In the genomic region with DNA sequence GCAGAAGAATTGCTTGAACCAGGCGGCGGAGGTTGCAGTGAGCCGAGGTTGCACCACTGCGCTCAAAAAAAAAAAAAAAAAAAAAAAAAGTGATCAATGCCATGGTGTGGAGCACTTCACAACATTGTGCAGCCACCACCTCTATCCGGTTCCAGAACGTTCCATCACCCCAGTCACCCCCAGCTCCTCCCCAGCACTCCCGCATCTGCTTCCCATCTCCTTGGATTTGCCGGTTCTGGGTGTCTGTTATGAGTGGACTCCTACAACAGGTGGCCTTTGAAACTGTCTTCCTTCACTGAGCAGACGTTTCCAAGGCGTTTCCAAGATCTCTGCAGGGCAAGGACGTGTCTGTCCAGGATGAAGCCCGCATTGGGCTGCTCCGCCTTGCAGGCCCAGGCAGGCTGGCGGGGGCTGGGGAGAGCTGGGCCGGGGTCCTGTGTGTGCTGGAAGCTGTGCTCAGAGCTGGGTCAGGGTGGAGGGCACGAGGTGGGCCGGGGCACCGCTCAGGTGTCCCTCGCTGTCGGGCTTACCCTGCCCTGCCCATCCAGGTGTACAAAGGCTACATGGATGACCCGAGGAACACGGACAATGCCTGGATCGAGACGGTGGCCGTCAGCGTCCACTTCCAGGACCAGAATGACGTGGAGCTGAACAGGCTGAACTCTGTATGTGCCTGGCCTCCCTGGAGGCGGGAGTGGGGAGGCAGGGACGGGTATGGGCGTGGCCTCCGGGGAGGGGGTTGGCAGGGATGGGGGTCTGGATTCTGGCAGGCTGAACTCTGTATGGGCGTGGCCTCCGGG, we compare ENCODE assay signal across 18 cellular contexts. TPM values are rescaled to one million over a fixed set of nuclear protein-coding genes. Genes with fewer than 3 reads are reported as not detected.
DNase-seq lines count a peak whose midpoint lies in the region; ATAC-seq, FAIRE-seq and TF ChIP-seq lines count a peak whose summit lies in the region.
"Had no signal": no experiment of that assay in that cellular context is flagged by ENCODE, and none has a peak within 500 bp of the region (broad histone marks: within the 10 kb centered on the region; RNA-seq: fewer than 3 reads in every experiment).

No MANE protein-coding gene starts in this region.

- no peak for FAIRE-seq in K562 (lab: Jason Lieb, UNC)
- FAIRE-seq: G401.6 had no signal

- no peak for ATAC-seq in K562
- ATAC-seq in lower lobe of right lung, result no peak
- no peak for ATAC-seq in upper lobe of right lung
- ATAC-seq in HG03095 (IDR thresholded peaks at IDR 0.05; ENCODE audit: unreplicated experiment), result no peak
- ATAC-seq: PC-3 had no signal

- H3K9me1 ChIP-seq in K562 (ENCODE audit: control insufficient read depth, insufficient read depth, low read length), result no peaks in the 10 kb centered on the region

- H3K27ac ChIP-seq in K562 (ENCODE audit: extremely low read depth, low read depth, low read length), result no peak overlapping the region
- H3K27ac ChIP-seq in lower lobe of right lung, result no peak overlapping the region
- no peak overlapping the region for H3K27ac ChIP-seq in upper lobe of right lung
- no peak overlapping the region for H3K27ac ChIP-seq in colonic mucosa
- H3K27ac ChIP-seq: BLaER1 treated with 17β-estradiol and CSF1 and Interleukin-3, amounts not matched to agents 10 nM and 100 nM; RWPE1 had no signal

- no peak overlapping the region for H3K4me2 ChIP-seq in K562 (ENCODE audit: insufficient read depth, low read length)

- WGBS in K562 (ENCODE audit: insufficient coverage, low coverage, missing lambda C conversion rate), result 5% methylated on average over 27 of the region's 33 CpGs

- TF ChIP-seq RAD21 in K562 (CRISPR knock-in tag; conservative IDR thresholded peaks at IDR 0.05 in 1 of 2, IDR thresholded peaks at IDR 0.05 in 1 of 2), result no peak

- peak; percentile 3 for DNase-seq in activated naive CD4-positive, alpha-beta T cell treated with anti-CD3 and anti-CD28 coated beads, Interleukin-2, amount 50 U/mL, for 16 hours
- no peak for DNase-seq in activated naive CD4-positive, alpha-beta T cell (lab: John Stamatoyannopoulos, UW)
- DNase-seq in K562 (ENCODE audit: extremely low read depth in 1 of 4, low spot score in 3 of 4) (no peak), lower lobe of right lung (peak; percentile 29), upper lobe of right lung (peak; percentile 52), colonic mucosa (no peak), DMS79 (lab: John Stamatoyannopoulos, UW) (no peak)
- DNase-seq: 8988T, DND-41, KG1, NCI-H1436, NCI-H2081, NCI-H774, PC-3 had no signal

- H3K4me3 ChIP-seq in K562, result no peak overlapping the region
- H3K4me3 ChIP-seq in lower lobe of right lung, result no peak overlapping the region
- no peak overlapping the region for H3K4me3 ChIP-seq in upper lobe of right lung
- no peak overlapping the region for H3K4me3 ChIP-seq in colonic mucosa
- H3K4me3 ChIP-seq: BLaER1 treated with 17β-estradiol and CSF1 and Interleukin-3, amounts not matched to agents 10 nM and 100 nM had no signal

- H3K4me1 ChIP-seq in K562 (replicated peaks in 1 of 2; ENCODE audit: control insufficient read depth in 2 of 2, insufficient read depth in 2 of 2, low read length in 2 of 2), result peaks cover 0 to 29% of the 10 kb centered on the region in 2 experiments; a peak in 1 of 5 replicates
- H3K4me1 ChIP-seq in lower lobe of right lung, result no peaks in the 10 kb centered on the region
- H3K4me1 ChIP-seq in upper lobe of right lung, result no peaks in the 10 kb centered on the region
- no peaks in the 10 kb centered on the region for H3K4me1 ChIP-seq in colonic mucosa

- H4K20me1 ChIP-seq in K562 (replicated peaks; ENCODE audit: control insufficient read depth, insufficient read depth, low read length), result peaks cover 9% of the 10 kb centered on the region; the same call in 1 of the 2 replicates

- peaks cover 19 to 87% of the 10 kb centered on the region in 2 experiments; a peak in 4 of 5 replicates for H3K27me3 ChIP-seq in K562 (ENCODE audit: control insufficient read depth in 2 of 2, insufficient read depth in 2 of 2, low read length in 2 of 2)
- no peaks in the 10 kb centered on the region for H3K27me3 ChIP-seq in lower lobe of right lung (ENCODE audit: low read depth)
- no peaks in the 10 kb centered on the region for H3K27me3 ChIP-seq in upper lobe of right lung
- H3K27me3 ChIP-seq in colonic mucosa, result no peaks in the 10 kb centered on the region
- H3K27me3 ChIP-seq: BLaER1 treated with 17β-estradiol and CSF1 and Interleukin-3, amounts not matched to agents 10 nM and 100 nM had no signal

- intact Hi-C loops in K562 (cut with micrococcal nuclease), result no loop called here
- intact Hi-C loops in lower lobe of right lung (cut with DNase I), result no loop called here
- intact Hi-C loops in upper lobe of right lung (cut with DNase I), result no loop called here
- intact Hi-C loops in colonic mucosa (cut with DNase I), result no loop called here

- H3K79me2 ChIP-seq in K562 (ENCODE audit: control insufficient read depth, insufficient read depth, low read length), result no peaks in the 10 kb centered on the region

- no peak for TF ChIP-seq CTCF in K562 (IDR thresholded peaks at IDR 0.05 in 2 of 3, conservative IDR thresholded peaks at IDR 0.05 in 1 of 3; ENCODE audit: insufficient read depth in 2 of 3, low read depth in 1 of 3, low read length in 3 of 3)
- TF ChIP-seq CTCF in lower lobe of right lung (IDR thresholded peaks at IDR 0.05), result no peak
- TF ChIP-seq CTCF in upper lobe of right lung (IDR thresholded peaks at IDR 0.05), result no peak
- TF ChIP-seq CTCF in colonic mucosa (IDR thresholded peaks at IDR 0.05), result no peak

- H3K9ac ChIP-seq in K562 (ENCODE audit: insufficient read depth in 1 of 2, low read depth in 2 of 2, low read length in 2 of 2) (no peak overlapping the region), colonic mucosa (ENCODE audit: low read depth in 2 of 2, low read length in 2 of 2) (no peak overlapping the region)
- H3K9ac ChIP-seq: BLaER1 treated with 17β-estradiol and CSF1 and Interleukin-3, amounts not matched to agents 10 nM and 100 nM had no signal

- BruUV-seq in K562 (replicated peaks; lab: Mats Ljungman, UMichigan), result no TSS peak

- CTCF ChIA-PET in K562 (lab: Yijun Ruan, JAX; ENCODE audit: low intra/inter-chr PET ratio), result no interaction called here

- TF ChIP-seq EP300 in K562 (IDR thresholded peaks at IDR 0.05; ENCODE audit: low read length), result no peak

- H2AFZ ChIP-seq in K562 (ENCODE audit: low read depth, low read length), result no peak overlapping the region

- H3K9me3 ChIP-seq in K562 (replicated peaks; ENCODE audit: control insufficient read depth, insufficient read depth, low read depth, low read length) (no peaks in the 10 kb centered on the region; the same call in 1 of the 2 replicates), lower lobe of right lung (no peaks in the 10 kb centered on the region), upper lobe of right lung (no peaks in the 10 kb centered on the region), colonic mucosa (no peaks in the 10 kb centered on the region)

- POLR2A ChIA-PET in K562 (lab: Yijun Ruan, JAX), result interaction anchor here (0.7 to 2.7 kb wide), 3 partner anchors 8 to 55 kb away, joined by 3 to 15 read pairs (median 3); no protein-coding TSS in a partner anchor

- in situ Hi-C loops in K562 (cut with MboI), result no loop called here

- no peak for TF ChIP-seq POLR2A in K562 (conservative IDR thresholded peaks at IDR 0.05)

- H3K36me3 ChIP-seq in K562 (ENCODE audit: control insufficient read depth, insufficient read depth, low read length) (no peaks in the 10 kb centered on the region), lower lobe of right lung (peaks cover 5% of the 10 kb centered on the region), upper lobe of right lung (no peaks in the 10 kb centered on the region), colonic mucosa (no peaks in the 10 kb centered on the region)

RNA-seq across cellular contexts. Expression of a gene that starts 14.9 kb away (rescaled TPM):
- total RNA-seq in K562 (2011; cell fraction: chromatin; rRNA removed; ENCODE audit: low replicate concordance), result 0.07 and 0.25 TPM in 2 replicates
- total RNA-seq in K562 (2011; cell fraction: nucleolus; rRNA removed), result 0.17 and 0.26 TPM in 2 replicates
- 0.07 and 0.15 TPM in 2 replicates for total RNA-seq in K562 (2011; cell fraction: nucleoplasm; rRNA removed)
- total RNA-seq in K562 (2014; rRNA removed), result not detected in 2 replicates
- total RNA-seq in K562 (2014; rRNA removed; fragmentation: Illumina TruSeq; extraction: Trizol), result not detected in 2 replicates
- not detected in 2 replicates for total RNA-seq in K562 (2015; rRNA removed; fragmentation: Illumina TruSeq; extraction: Trizol)
- 0.04 TPM in 2 replicates for total RNA-seq in K562 (2021)
- 0.03 and 0.04 TPM in 2 replicates for polyA plus RNA-seq in K562 (2011; rRNA removed)
- polyA plus RNA-seq in K562 (2011; cell fraction: cytosol; rRNA removed), result 0.04 and 0.07 TPM in 2 replicates
- 0.03 and 0.04 TPM in 2 replicates for polyA plus RNA-seq in K562 (2011; cell fraction: nucleus; rRNA removed)
- 0.03 and 0.04 TPM in 2 replicates for polyA plus RNA-seq in K562 (2012)
- not detected in 2 replicates for polyA plus RNA-seq in K562 (2014; fragmentation: Illumina TruSeq; extraction: Trizol)
- not detected for polyA plus RNA-seq in K562 (2014; fragmentation: Nextera tagmentation; extraction: Ambion mirVana)
- 0.03 TPM in 1 of 2 replicates, not detected in the other for polyA plus RNA-seq in K562 (2014; rRNA removed)
- polyA minus RNA-seq in K562 (2011; rRNA and poly(A)+ RNA removed), result 0.07 TPM in 1 of 2 replicates, not detected in the other
- not detected in 2 replicates for polyA minus RNA-seq in K562 (2011; cell fraction: cytosol; rRNA and poly(A)+ RNA removed)
- polyA minus RNA-seq in K562 (2011; cell fraction: nucleus; rRNA and poly(A)+ RNA removed), result under 0.01 and 0.13 TPM in 2 replicates
- 4.0 TPM for total RNA-seq in lower lobe of right lung
- total RNA-seq in upper lobe of right lung, result 3.6 TPM
- total RNA-seq in colonic mucosa, result 1 to 10 TPM; 2.0 to 2.7 TPM

Comparison
In these comparisons a context has a peak if more than half of its experiments do, and no peak if none do; other contexts are left out.
1. DNase-seq: peak in activated naive CD4-positive, alpha-beta T cell treated with anti-CD3 and anti-CD28 coated beads, Interleukin-2, amount 50 U/mL, for 16 hours (single experiment), lower lobe of right lung (single experiment) and upper lobe of right lung (single experiment); none in activated naive CD4-positive, alpha-beta T cell (0 of 4), K562 (0 of 4), colonic mucosa (single experiment) and DMS79 (single experiment).